ENCODE assay signal across 12 cellular contexts in the genomic region with DNA sequence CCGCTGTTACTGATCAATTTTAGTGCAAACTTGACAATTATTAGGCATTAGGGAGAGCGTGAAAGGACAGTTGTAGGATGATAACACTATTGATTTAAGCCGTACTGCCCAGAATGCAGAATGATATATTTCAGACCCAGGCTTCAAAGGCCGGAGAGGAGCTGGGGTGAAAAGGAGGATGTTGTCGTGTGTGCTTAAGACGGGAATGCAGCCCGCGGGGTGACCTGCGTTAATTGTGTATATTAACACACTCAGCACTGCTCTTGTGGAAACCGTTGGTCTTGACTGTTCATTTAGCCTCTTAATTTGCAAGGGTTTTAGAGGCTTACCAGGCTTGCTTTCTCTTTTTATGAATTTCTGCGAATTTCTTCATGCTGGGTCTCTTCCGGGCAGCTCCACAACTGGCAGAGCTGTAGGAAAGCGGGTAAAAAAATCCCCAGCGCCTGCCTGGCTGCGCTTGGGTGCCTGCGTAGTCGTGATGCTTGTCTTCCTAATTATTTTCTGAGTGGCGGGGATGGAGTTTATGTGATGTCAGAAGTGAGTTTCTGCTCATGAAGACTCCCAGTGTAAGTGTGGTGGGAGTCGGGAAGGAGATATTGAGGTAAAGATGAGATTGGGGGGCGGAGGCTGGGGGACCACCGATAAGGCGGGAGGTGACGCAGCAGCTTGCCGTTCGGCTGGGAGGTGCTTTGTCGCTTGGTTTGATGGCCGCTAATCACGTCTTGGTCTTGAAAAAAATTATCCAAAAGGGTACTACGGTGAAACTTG.
A peak's percentile ranks its signal among the peaks of the same experiment; 100 is the strongest.
DNase-seq lines count a peak whose midpoint lies in the region; ATAC-seq and TF ChIP-seq lines count a peak whose summit lies in the region.
"Had no signal": no experiment of that assay in that cellular context is flagged by ENCODE, and none has a peak within 500 bp of the region (broad histone marks: within the 10 kb centered on the region; RNA-seq: fewer than 3 reads in every experiment).

No MANE protein-coding gene starts in this region.

- H3F3A ChIP-seq in smooth muscle cell (ENCODE audit: low read depth), result peaks cover 30% of the 10 kb centered on the region

- 55% methylated on average over 29 of the region's 29 CpGs for WGBS in smooth muscle cell (ENCODE audit: low lambda C conversion rate)

- no peaks in the 10 kb centered on the region for H3K9me3 Mint-ChIP-seq in T-helper 2 cell treated with Interferon-gamma antibody and Interleukin-4, amounts not matched to agents 5 μg/mL and 100 μg/mL, for 36 hours

- peaks cover 22% of the 10 kb centered on the region for H3K79me2 ChIP-seq in smooth muscle cell (ENCODE audit: low read depth)

- peak overlapping the region; percentile 39 for H3K4me3 ChIP-seq in Jurkat, Clone E6-1 (ENCODE audit: low read length)
- H3K4me3 ChIP-seq in WERI-Rb-1 (ENCODE audit: low read depth, low read length), result peak overlapping the region; percentile 16
- H3K4me3 ChIP-seq in smooth muscle cell, result peak overlapping the region; percentile 28
- H3K4me3 ChIP-seq: colonic mucosa had no signal

- peak overlapping the region; percentile 95 for H3K9ac ChIP-seq in smooth muscle cell (ENCODE audit: low read depth)

- H3K4me1 ChIP-seq in smooth muscle cell (ENCODE audit: low read depth), result peaks cover 34% of the 10 kb centered on the region
- H3K4me1 ChIP-seq: colonic mucosa had no signal

- H3K36me3 ChIP-seq in WERI-Rb-1 (no peaks in the 10 kb centered on the region), smooth muscle cell (ENCODE audit: low read depth) (no peaks in the 10 kb centered on the region)
- H3K36me3 ChIP-seq: colonic mucosa had no signal

- in situ Hi-C loops in KBM-7 (cut with MboI; ENCODE audit: low pct_unique_long_range_greater_than_20kb, low sequenced_read_pairs), result no loop called here

- H3K27me3 ChIP-seq in WERI-Rb-1 (ENCODE audit: insufficient read depth, low read depth, severe bottlenecking), result no peaks in the 10 kb centered on the region
- H3K27me3 ChIP-seq in smooth muscle cell (ENCODE audit: low read depth), result no peaks in the 10 kb centered on the region
- H3K27me3 ChIP-seq: colonic mucosa had no signal

- H4K20me1 ChIP-seq in smooth muscle cell (ENCODE audit: low read depth), result peaks cover 7% of the 10 kb centered on the region

- H3K27me3 Mint-ChIP-seq in T-helper 2 cell treated with Interferon-gamma antibody and Interleukin-4, amounts not matched to agents 5 μg/mL and 100 μg/mL, for 36 hours (ENCODE audit: low read depth), result no peaks in the 10 kb centered on the region
- H3K27me3 Mint-ChIP-seq: activated naive CD8-positive, alpha-beta T cell had no signal

- no peak overlapping the region for H3K27ac Mint-ChIP-seq in T-helper 2 cell treated with Interferon-gamma antibody and Interleukin-4, amounts not matched to agents 5 μg/mL and 100 μg/mL, for 36 hours
- H3K27ac Mint-ChIP-seq: activated naive CD8-positive, alpha-beta T cell had no signal

- peaks cover 11% of the 10 kb centered on the region for H3K4me1 Mint-ChIP-seq in T-helper 2 cell treated with Interferon-gamma antibody and Interleukin-4, amounts not matched to agents 5 μg/mL and 100 μg/mL, for 36 hours (ENCODE audit: low read depth)

- ATAC-seq in left lobe of liver, result no peak

- DNase-seq in Jurkat, Clone E6-1 (ENCODE audit: low read depth, low spot score), result no peak
- peak; percentile 17 for DNase-seq in WERI-Rb-1
- peak; percentile 11 for DNase-seq in left lobe of liver (ENCODE audit: low spot score)
- DNase-seq in smooth muscle cell (lab: John Stamatoyannopoulos, UW; ENCODE audit: unreplicated experiment), result no peak
- DNase-seq in KBM-7, result no peak
- no peak for DNase-seq in T-helper 2 cell treated with Interferon-gamma antibody and Interleukin-4, amounts not matched to agents 5 μg/mL and 100 μg/mL, for 36 hours (ENCODE audit: low spot score)
- no peak for DNase-seq in NCI-H226
- no peak for DNase-seq in amygdala (lab: John Stamatoyannopoulos, UW)
- DNase-seq: colonic mucosa, NCI-H510A treated with DMSO at 0.1 percent for 48 hours, T1000 had no signal

- H3K4me3 Mint-ChIP-seq in T-helper 2 cell treated with Interferon-gamma antibody and Interleukin-4, amounts not matched to agents 5 μg/mL and 100 μg/mL, for 36 hours, result no peak overlapping the region
- H3K4me3 Mint-ChIP-seq: activated naive CD8-positive, alpha-beta T cell had no signal

- peak overlapping the region; percentile 81 for H3K4me2 ChIP-seq in smooth muscle cell

- no peaks in the 10 kb centered on the region for H3K9me3 ChIP-seq in WERI-Rb-1 (ENCODE audit: severe bottlenecking)
- H3K9me3 ChIP-seq in smooth muscle cell (replicated peaks; ENCODE audit: low read depth), result no peaks in the 10 kb centered on the region
- H3K9me3 ChIP-seq: colonic mucosa had no signal

- peak overlapping the region; percentile 40 for H3K27ac ChIP-seq in WERI-Rb-1
- peak overlapping the region; percentile 100 for H3K27ac ChIP-seq in smooth muscle cell (ENCODE audit: low read depth)
- H3K27ac ChIP-seq: colonic mucosa had no signal

- H3K36me3 Mint-ChIP-seq in T-helper 2 cell treated with Interferon-gamma antibody and Interleukin-4, amounts not matched to agents 5 μg/mL and 100 μg/mL, for 36 hours (ENCODE audit: low read depth), result no peaks in the 10 kb centered on the region

- no peak for TF ChIP-seq CTCF in WERI-Rb-1 (IDR thresholded peaks at IDR 0.05; ENCODE audit: low read depth, low read length)
- no peak for TF ChIP-seq CTCF in smooth muscle cell (IDR thresholded peaks at IDR 0.05; ENCODE audit: borderline replicate concordance, insufficient read depth, poor library complexity, severe bottlenecking)

- H2AFZ ChIP-seq in smooth muscle cell (ENCODE audit: low read depth), result no peak overlapping the region

Comparison
In these comparisons a context has a peak if more than half of its experiments do, and no peak if none do; other contexts are left out.
1. DNase-seq: peak in WERI-Rb-1 (single experiment) and left lobe of liver (single experiment); none in Jurkat, Clone E6-1 (single experiment), smooth muscle cell (single experiment), KBM-7 (single experiment), T-helper 2 cell treated with Interferon-gamma antibody and Interleukin-4, amounts not matched to agents 5 μg/mL and 100 μg/mL, for 36 hours (single experiment), NCI-H226 (single experiment) and amygdala (0 of 56).
2. Peak in every context shown above with its lines, with median percentiles within 50 percentile points of each other: H3K4me3 ChIP-seq.